In genomic region chrX:119690921-119691716, GRCh38 we compare ENCODE assay signal across 8 cellular contexts. TPM values are rescaled to one million over a fixed set of nuclear protein-coding genes. Genes with fewer than 3 reads are reported as not detected.
DNase-seq lines count a peak whose midpoint lies in the region; ATAC-seq and TF ChIP-seq lines count a peak whose summit lies in the region.

No MANE protein-coding gene starts in this region.

- no peak overlapping the region for H3K27ac ChIP-seq in H9 (ENCODE audit: insufficient read length, low read depth, low read length)
- peak overlapping the region; percentile 86 to 93 (median 91) for H3K27ac ChIP-seq in sigmoid colon

- H3K4me1 Mint-ChIP-seq in H9 (peaks cover 34 to 41% of the 10 kb centered on the region in 2 experiments), T-cell (peaks cover 53 to 62% (median 53%) of the 10 kb centered on the region in 3 donors)

- peaks cover 33% of the 10 kb centered on the region for H3K27me3 Mint-ChIP-seq in H9 (ENCODE audit: low read depth)
- H3K27me3 Mint-ChIP-seq in T-cell: no peaks in the 10 kb centered on the region

- H2BK120ac ChIP-seq in H9 (ENCODE audit: low read depth, low read length, poor library complexity, severe bottlenecking): no peak overlapping the region

- no peak overlapping the region for H2BK5ac ChIP-seq in H9 (ENCODE audit: insufficient read length, low read length)

- H4K91ac ChIP-seq in H9 (ENCODE audit: insufficient read length, low read depth, low read length): no peak overlapping the region

- H3K18ac ChIP-seq in H9 (ENCODE audit: insufficient read length, low read depth, low read length): no peak overlapping the region

- TF ChIP-seq CTCF in H9 (conservative IDR thresholded peaks at IDR 0.05): no peak
- TF ChIP-seq CTCF in sigmoid colon (IDR thresholded peaks at IDR 0.05): no peak

- no peak overlapping the region for H2BK15ac ChIP-seq in H9 (ENCODE audit: low read depth, low read length)

- no peak overlapping the region for H3T11ph ChIP-seq in H9 (ENCODE audit: low read length)

- H3K9me3 ChIP-seq in H9 (ENCODE audit: control insufficient read depth, low read depth, low read length) (peaks cover 31% of the 10 kb centered on the region), sigmoid colon (no peaks in the 10 kb centered on the region)

- H3K23me2 ChIP-seq in H9 (ENCODE audit: insufficient read length, low read depth, low read length, poor library complexity, severe bottlenecking): peaks cover 22% of the 10 kb centered on the region

- H3K27ac Mint-ChIP-seq in H9: no peak overlapping the region
- H3K27ac Mint-ChIP-seq in T-cell: peak overlapping the region; percentile 94 to 98

- no peak overlapping the region for H2AFZ ChIP-seq in H9 (ENCODE audit: low read length)

- H3K9ac ChIP-seq in H9 (ENCODE audit: extremely low read depth, insufficient read length, low read length): no peak overlapping the region

- whole genome bisulfite sequencing in H9 (ENCODE audit: extremely low coverage, insufficient read length, low lambda C conversion rate): no CpG with 5 or more reads among the region's 8 CpGs
- 39 to 71% methylated on average over 8 of the region's 8 CpGs for WGBS in sigmoid colon, 2 donors

- POLR2A ChIA-PET in T-cell (lab: Charles Lee): interaction anchor here (0.6 to 1.9 kb wide), 10 partner anchors 9 to 195 kb away, joined by 3 to 16 read pairs (median 5); no protein-coding TSS in a partner anchor

- H3K79me1 ChIP-seq in H9 (ENCODE audit: insufficient read depth, low read depth, low read length, poor library complexity, severe bottlenecking): no peaks in the 10 kb centered on the region

- DNase-seq in H9 (no peak), T-cell (peak in 29 of 34 experiments; percentile 39 to 76 (median 58)), cerebellar cortex (ENCODE audit: low spot score) (peak; percentile 22), sigmoid colon (no peak), NCI-H524 treated with DMSO at 0.1 percent for 48 hours (lab: John Stamatoyannopoulos, UW) (no peak), HuH-7 (ENCODE audit: low spot score) (no peak)
- DNase-seq in NK-92 treated with Interleukin-12 subunit alpha and Interleukin-12 subunit beta, amount 100 ng/mL, for 24 hours (lab: John Stamatoyannopoulos, UW): no peak

- H3K4me1 ChIP-seq in H9 (ENCODE audit: insufficient read depth, low read length): peaks cover 2% of the 10 kb centered on the region; the same call in 1 of the 2 replicates
- H3K4me1 ChIP-seq in sigmoid colon: peaks cover 0 to 40% (median 28%) of the 10 kb centered on the region in 4 donors

- H3K36me3 Mint-ChIP-seq in H9 (ENCODE audit: insufficient read depth in 1 of 3, low read depth in 3 of 3) (peaks cover 0 to 13% (median 4%) of the 10 kb centered on the region in 3 experiments; a peak in 5 of 7 replicates), T-cell (no peaks in the 10 kb centered on the region)

- no peak overlapping the region for H2BK20ac ChIP-seq in H9 (ENCODE audit: low read depth, low read length, poor library complexity, severe bottlenecking)

- H3K27me3 ChIP-seq in H9 (ENCODE audit: insufficient read depth, low read length) (no peaks in the 10 kb centered on the region; the same call in 1 of the 2 replicates), sigmoid colon (peaks cover 0 to 2% (median 0%) of the 10 kb centered on the region in 3 donors)

- TF ChIP-seq EP300 in sigmoid colon (IDR thresholded peaks at IDR 0.05): peak in 1 of 4 donors; percentile 27

- no peak overlapping the region for H2BK12ac ChIP-seq in H9 (ENCODE audit: insufficient read length, low read depth, low read length)

- CTCF ChIA-PET in T-cell (lab: Charles Lee): interaction anchor here (0.5 to 2.0 kb wide), 11 partner anchors 9 to 1158 kb away, joined by 3 to 7 read pairs (median 3); no protein-coding TSS in a partner anchor

- H3K4ac ChIP-seq in H9 (ENCODE audit: low read depth, low read length): no peak overlapping the region

- no peak overlapping the region for H3K14ac ChIP-seq in H9 (ENCODE audit: insufficient read depth, low read length)

- ATAC-seq in T-cell (replicated peaks in 1 of 4) (no peak), GM18861 (IDR thresholded peaks at IDR 0.05; ENCODE audit: unreplicated experiment) (no peak)

- peak overlapping the region in 3 of 4 donors; percentile 77 to 80 (median 80) for H3K4me3 ChIP-seq in sigmoid colon

- H3K9me3 Mint-ChIP-seq in H9 (peaks cover 70 to 76% of the 10 kb centered on the region in 2 experiments), T-cell (no peaks in the 10 kb centered on the region)

- intact Hi-C loops in sigmoid colon (cut with DNase I): loop anchor here (5.0 to 10.0 kb wide), 2 partner anchors 101 to 184 kb away; partner anchors contain the start of genes NDUFA1, RNF113A and RPL39

- no peak overlapping the region for H4K5ac ChIP-seq in H9 (ENCODE audit: insufficient read length, low read depth, low read length)

- H3K4me2 ChIP-seq in H9 (ENCODE audit: insufficient read depth, insufficient read length, low read length): peak overlapping the region; percentile 87

- no peak overlapping the region for H3K56ac ChIP-seq in H9 (ENCODE audit: insufficient read length, low read depth, low read length)

- TF ChIP-seq POLR2A in sigmoid colon (IDR thresholded peaks at IDR 0.05): no peak

- H3K4me3 Mint-ChIP-seq in H9 (peak overlapping the region; percentile 19 to 87; a peak in 3 of 5 replicates), T-cell (peak overlapping the region; percentile 93 to 96 (median 94))

- H3K36me3 ChIP-seq in sigmoid colon: no peaks in the 10 kb centered on the region

- H3K23ac ChIP-seq in H9 (ENCODE audit: insufficient read length, low read depth, low read length): no peak overlapping the region

- no peaks in the 10 kb centered on the region for H4K20me1 ChIP-seq in H9 (ENCODE audit: control insufficient read depth, insufficient read depth, insufficient read length)

- H2AK5ac ChIP-seq in H9 (ENCODE audit: insufficient read length, low read length): no peak overlapping the region

- H3K79me2 ChIP-seq in H9 (ENCODE audit: insufficient read depth, low read length): no peaks in the 10 kb centered on the region; the same call in 1 of the 2 replicates

- no peak overlapping the region for H4K8ac ChIP-seq in H9 (replicated peaks; ENCODE audit: insufficient read length, low read depth, low read length)

RNA-seq across cellular contexts. Expression of gene SEPTIN6, which starts 1.8 kb away (rescaled TPM):
- total RNA-seq in H9 (2021) (22.9 and 23.1 TPM in 2 replicates), T-cell (100 to 1,000 TPM; 171 to 269 (median 206) TPM), sigmoid colon (100 to 1,000 TPM in 1 of 4 donors, 10 to 100 TPM in 3; 48.2 to 103 (median 69.4) TPM)
- polyA plus RNA-seq in sigmoid colon: 10 to 100 TPM in 1 of 3 donors, 1 to 10 TPM in 2; 5.3 to 32.5 (median 6.0) TPM

Comparison
In these comparisons a context has a peak if more than half of its experiments do, and no peak if none do; other contexts are left out.
1. DNase-seq: peak in T-cell (29 of 34) and cerebellar cortex (single experiment); none in H9 (single experiment), sigmoid colon (single experiment), NCI-H524 treated with DMSO at 0.1 percent for 48 hours (single experiment), NK-92 treated with Interleukin-12 subunit alpha and Interleukin-12 subunit beta, amount 100 ng/mL, for 24 hours (single experiment) and HuH-7 (single experiment).
2. H3K27ac Mint-ChIP-seq: peak in T-cell (2 of 2); none in H9 (0 of 3).